In the genomic region with DNA sequence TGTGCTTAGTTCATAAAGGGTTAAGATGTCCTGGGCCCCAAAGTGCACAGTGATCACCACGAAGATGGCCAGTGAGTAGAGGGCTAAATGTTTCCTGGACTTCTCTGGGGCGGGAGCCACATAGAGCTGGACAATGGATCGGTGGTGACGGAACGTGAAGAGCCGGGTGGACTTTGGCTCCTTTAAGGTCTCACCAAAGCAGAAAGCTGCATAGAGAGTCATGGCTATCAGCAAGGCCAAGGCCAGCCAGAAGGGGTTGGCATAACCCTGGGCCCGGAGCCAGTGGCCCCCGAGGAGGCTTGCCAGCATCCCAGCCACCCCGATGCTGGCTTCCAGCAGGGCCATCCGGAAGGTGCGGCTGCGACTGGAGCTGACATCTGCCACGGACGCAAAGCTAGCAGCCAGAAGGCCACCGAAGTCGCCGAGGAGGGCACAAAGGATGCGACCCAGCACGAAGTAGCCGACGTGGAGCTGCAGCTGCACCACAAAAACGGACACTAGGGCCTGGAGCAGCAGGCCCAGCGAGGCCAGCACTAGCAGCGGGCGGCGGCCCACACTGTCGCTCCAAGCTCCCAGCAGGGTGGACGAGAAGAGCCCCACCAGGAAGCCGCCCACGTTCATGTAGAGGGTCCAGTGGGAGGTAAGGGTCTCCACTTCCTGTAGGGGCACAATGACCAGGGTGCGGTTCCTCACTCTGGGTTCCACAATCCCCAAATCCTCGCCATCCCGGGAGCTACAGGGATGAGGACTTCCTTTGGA, we compare ENCODE assay signal across 6 cellular contexts. TPM values are rescaled to one million over a fixed set of nuclear protein-coding genes. Genes with fewer than 3 reads are reported as not detected.
DNase-seq lines count a peak whose midpoint lies in the region; ATAC-seq and TF ChIP-seq lines count a peak whose summit lies in the region.

No MANE protein-coding gene starts in this region.

- H3K4me3 Mint-ChIP-seq in CD14-positive monocyte (peak overlapping the region; percentile 81 to 88), WTC11 (peak overlapping the region; percentile 67)

- H3K9me3 ChIP-seq in right lobe of liver: no peaks in the 10 kb centered on the region

- POLR2A ChIA-PET in WTC11 (lab: Charles Lee): no interaction called here

- peak; percentile 35 for TF ChIP-seq POLR2A in right lobe of liver (IDR thresholded peaks at IDR 0.05)

- H3K9me3 Mint-ChIP-seq in CD14-positive monocyte (no peaks in the 10 kb centered on the region), WTC11 (no peaks in the 10 kb centered on the region)

- H3K4me1 Mint-ChIP-seq in CD14-positive monocyte: peaks cover 42% of the 10 kb centered on the region
- peaks cover 78% of the 10 kb centered on the region for H3K4me1 Mint-ChIP-seq in WTC11

- in situ Hi-C loops in GM13976 (cut with MboI; ENCODE audit: low sequenced_read_pairs, unreplicated experiment): no loop called here

- peaks cover 0 to 25% (median 9%) of the 10 kb centered on the region in 4 donors for H3K4me1 ChIP-seq in right lobe of liver

- CTCF ChIA-PET in WTC11 (lab: Charles Lee): interaction anchor here (0.8 to 3.7 kb wide), 12 partner anchors 8 to 153 kb away, joined by 3 to 32 read pairs (median 6); a partner anchor contains a TSS

- ATAC-seq in WTC11 (no peak), right lobe of liver (peak; percentile 76 to 88 (median 84)), HG03457 (IDR thresholded peaks at IDR 0.05; ENCODE audit: unreplicated experiment) (no peak)

- H3K27ac ChIP-seq in right lobe of liver: peak overlapping the region; percentile 19 to 81 (median 37)

- DNase-seq in CD14-positive monocyte (ENCODE audit: low spot score): no peak
- no peak for DNase-seq in WTC11 (ENCODE audit: low spot score)
- DNase-seq in right lobe of liver: peak; percentile 80 to 94 (median 88)
- DNase-seq in GM13976 (ENCODE audit: low spot score): no peak
- no peak for DNase-seq in NOMO-1 (lab: John Stamatoyannopoulos, UW; ENCODE audit: unreplicated experiment in 2 of 2)

- peaks cover 0 to 8% (median 2%) of the 10 kb centered on the region in 3 donors for H3K27me3 Mint-ChIP-seq in CD14-positive monocyte (ENCODE audit: low read depth in 3 of 3)
- H3K27me3 Mint-ChIP-seq in WTC11 (ENCODE audit: low read depth): peaks cover 35% of the 10 kb centered on the region

- no peak for TF ChIP-seq CTCF in CD14-positive monocyte (IDR thresholded peaks at IDR 0.05)
- TF ChIP-seq CTCF in WTC11 (IDR thresholded peaks at IDR 0.05): no peak
- no peak for TF ChIP-seq CTCF in right lobe of liver (IDR thresholded peaks at IDR 0.05)
- no peak for TF ChIP-seq CTCF in GM13976 (IDR thresholded peaks at IDR 0.05; ENCODE audit: borderline replicate concordance, control extremely low read depth, extremely low read depth, insufficient read depth, missing control alignments)

- peaks cover 6 to 19% of the 10 kb centered on the region in 2 donors for H3K36me3 Mint-ChIP-seq in CD14-positive monocyte
- no peaks in the 10 kb centered on the region for H3K36me3 Mint-ChIP-seq in WTC11

- peak overlapping the region; percentile 83 to 94 (median 93) for H3K4me3 ChIP-seq in right lobe of liver

- intact Hi-C loops in CD14-positive monocyte (cut with micrococcal nuclease) (no loop called here), right lobe of liver (cut with DNase I) (no loop called here)

- WGBS in right lobe of liver (ENCODE audit: insufficient coverage, low coverage, low lambda C conversion rate, missing lambda C conversion rate): 45% methylated on average over 10 of the region's 33 CpGs

- H3K27ac Mint-ChIP-seq in CD14-positive monocyte (peak overlapping the region in 1 of 7 donors; percentile 33), WTC11 (no peak overlapping the region)

- no peaks in the 10 kb centered on the region for H3K27me3 ChIP-seq in right lobe of liver

- peaks cover 0 to 35% (median 10%) of the 10 kb centered on the region in 4 donors for H3K36me3 ChIP-seq in right lobe of liver

TF ChIP-seq in WTC11, 78 proteins besides CTCF, POLR2A, EP300 and RAD21 (continues in another document):
- TF ChIP-seq GABPB1 (CRISPR knock-in tag; IDR thresholded peaks at IDR 0.05): no peak; the same call in 1 of the 2 replicates
- TF ChIP-seq SMAD4 (CRISPR knock-in tag; IDR thresholded peaks at IDR 0.05): no peak
- TF ChIP-seq NFYB (CRISPR knock-in tag; conservative IDR thresholded peaks at IDR 0.05; ENCODE audit: low read depth): no peak
- TF ChIP-seq, protein P1, sequence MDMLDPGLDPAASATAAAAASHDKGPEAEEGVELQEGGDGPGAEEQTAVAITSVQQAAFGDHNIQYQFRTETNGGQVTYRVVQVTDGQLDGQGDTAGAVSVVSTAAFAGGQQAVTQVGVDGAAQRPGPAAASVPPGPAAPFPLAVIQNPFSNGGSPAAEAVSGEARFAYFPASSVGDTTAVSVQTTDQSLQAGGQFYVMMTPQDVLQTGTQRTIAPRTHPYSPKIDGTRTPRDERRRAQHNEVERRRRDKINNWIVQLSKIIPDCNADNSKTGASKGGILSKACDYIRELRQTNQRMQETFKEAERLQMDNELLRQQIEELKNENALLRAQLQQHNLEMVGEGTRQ (CRISPR knock-in tag; IDR thresholded peaks at IDR 0.05): no peak
- TF ChIP-seq, protein P2, sequence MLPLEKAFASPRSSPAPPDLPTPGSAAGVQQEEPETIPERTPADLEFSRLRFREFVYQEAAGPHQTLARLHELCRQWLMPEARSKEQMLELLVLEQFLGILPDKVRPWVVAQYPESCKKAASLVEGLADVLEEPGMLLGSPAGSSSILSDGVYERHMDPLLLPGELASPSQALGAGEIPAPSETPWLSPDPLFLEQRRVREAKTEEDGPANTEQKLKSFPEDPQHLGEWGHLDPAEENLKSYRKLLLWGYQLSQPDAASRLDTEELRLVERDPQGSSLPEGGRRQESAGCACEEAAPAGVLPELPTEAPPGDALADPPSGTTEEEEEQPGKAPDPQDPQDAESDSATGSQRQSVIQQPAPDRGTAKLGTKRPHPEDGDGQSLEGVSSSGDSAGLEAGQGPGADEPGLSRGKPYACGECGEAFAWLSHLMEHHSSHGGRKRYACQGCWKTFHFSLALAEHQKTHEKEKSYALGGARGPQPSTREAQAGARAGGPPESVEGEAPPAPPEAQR (CRISPR knock-in tag; IDR thresholded peaks at IDR 0.05): no peak
- TF ChIP-seq ATF1 (CRISPR knock-in tag; IDR thresholded peaks at IDR 0.05): no peak
- TF ChIP-seq, protein P3, sequence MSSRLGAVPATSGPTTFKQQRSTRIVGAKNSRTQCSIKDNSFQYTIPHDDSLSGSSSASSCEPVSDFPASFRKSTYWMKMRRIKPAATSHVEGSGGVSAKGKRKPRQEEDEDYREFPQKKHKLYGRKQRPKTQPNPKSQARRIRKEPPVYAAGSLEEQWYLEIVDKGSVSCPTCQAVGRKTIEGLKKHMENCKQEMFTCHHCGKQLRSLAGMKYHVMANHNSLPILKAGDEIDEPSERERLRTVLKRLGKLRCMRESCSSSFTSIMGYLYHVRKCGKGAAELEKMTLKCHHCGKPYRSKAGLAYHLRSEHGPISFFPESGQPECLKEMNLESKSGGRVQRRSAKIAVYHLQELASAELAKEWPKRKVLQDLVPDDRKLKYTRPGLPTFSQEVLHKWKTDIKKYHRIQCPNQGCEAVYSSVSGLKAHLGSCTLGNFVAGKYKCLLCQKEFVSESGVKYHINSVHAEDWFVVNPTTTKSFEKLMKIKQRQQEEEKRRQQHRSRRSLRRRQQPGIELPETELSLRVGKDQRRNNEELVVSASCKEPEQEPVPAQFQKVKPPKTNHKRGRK (CRISPR knock-in tag; IDR thresholded peaks at IDR 0.05; ENCODE audit: borderline replicate concordance): no peak
- no peak for TF ChIP-seq ZNF219 (CRISPR knock-in tag; IDR thresholded peaks at IDR 0.05; ENCODE audit: borderline replicate concordance)
- no peak for TF ChIP-seq ZNF416 (CRISPR knock-in tag; IDR thresholded peaks at IDR 0.05)
- TF ChIP-seq, protein P4, sequence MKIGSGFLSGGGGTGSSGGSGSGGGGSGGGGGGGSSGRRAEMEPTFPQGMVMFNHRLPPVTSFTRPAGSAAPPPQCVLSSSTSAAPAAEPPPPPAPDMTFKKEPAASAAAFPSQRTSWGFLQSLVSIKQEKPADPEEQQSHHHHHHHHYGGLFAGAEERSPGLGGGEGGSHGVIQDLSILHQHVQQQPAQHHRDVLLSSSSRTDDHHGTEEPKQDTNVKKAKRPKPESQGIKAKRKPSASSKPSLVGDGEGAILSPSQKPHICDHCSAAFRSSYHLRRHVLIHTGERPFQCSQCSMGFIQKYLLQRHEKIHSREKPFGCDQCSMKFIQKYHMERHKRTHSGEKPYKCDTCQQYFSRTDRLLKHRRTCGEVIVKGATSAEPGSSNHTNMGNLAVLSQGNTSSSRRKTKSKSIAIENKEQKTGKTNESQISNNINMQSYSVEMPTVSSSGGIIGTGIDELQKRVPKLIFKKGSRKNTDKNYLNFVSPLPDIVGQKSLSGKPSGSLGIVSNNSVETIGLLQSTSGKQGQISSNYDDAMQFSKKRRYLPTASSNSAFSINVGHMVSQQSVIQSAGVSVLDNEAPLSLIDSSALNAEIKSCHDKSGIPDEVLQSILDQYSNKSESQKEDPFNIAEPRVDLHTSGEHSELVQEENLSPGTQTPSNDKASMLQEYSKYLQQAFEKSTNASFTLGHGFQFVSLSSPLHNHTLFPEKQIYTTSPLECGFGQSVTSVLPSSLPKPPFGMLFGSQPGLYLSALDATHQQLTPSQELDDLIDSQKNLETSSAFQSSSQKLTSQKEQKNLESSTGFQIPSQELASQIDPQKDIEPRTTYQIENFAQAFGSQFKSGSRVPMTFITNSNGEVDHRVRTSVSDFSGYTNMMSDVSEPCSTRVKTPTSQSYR (CRISPR knock-in tag; IDR thresholded peaks at IDR 0.05): no peak
- TF ChIP-seq KAT7 (CRISPR knock-in tag; IDR thresholded peaks at IDR 0.05; ENCODE audit: borderline replicate concordance): no peak
- TF ChIP-seq SMAD3 (CRISPR knock-in tag; IDR thresholded peaks at IDR 0.05; ENCODE audit: borderline replicate concordance): no peak

RNA-seq across cellular contexts. Expression of a gene that starts 1.0 kb away (rescaled TPM):
- polyA plus RNA-seq in CD14-positive monocyte: 1 to 10 TPM; 1.5 to 1.7 TPM
- total RNA-seq in WTC11 (2021) (5.7 to 6.7 TPM (median 6.6 TPM) in 3 replicates), right lobe of liver (10 to 100 TPM; 22.1 to 44.6 (median 32.1) TPM)

RNA-seq across cellular contexts. Expression of a gene that starts 33.5 kb away (rescaled TPM):
- polyA plus RNA-seq in CD14-positive monocyte: under 1 TPM; 0.78 to 0.90 TPM
- total RNA-seq in WTC11 (2021): 3.8 to 4.7 TPM (median 4.7 TPM) in 3 replicates
- 1 to 10 TPM; 2.8 to 5.1 (median 3.9) TPM for total RNA-seq in right lobe of liver

RNA-seq across cellular contexts. Expression of a gene that starts 34.9 kb away (rescaled TPM):
- not detected for polyA plus RNA-seq in CD14-positive monocyte
- total RNA-seq in WTC11 (2021) (0.82 to 1.6 TPM (median 1.3 TPM) in 3 replicates), right lobe of liver (1,000 to 10,000 TPM; 2,747 to 3,771 (median 3,031) TPM)

RNA-seq across cellular contexts. Expression of a gene that starts 40.0 kb away (rescaled TPM):
- not detected for polyA plus RNA-seq in CD14-positive monocyte
- total RNA-seq in WTC11 (2021) (not detected in 3 replicates), right lobe of liver (not detected)

RNA-seq across cellular contexts. Expression of a gene that starts 47.7 kb away (rescaled TPM):
- 10 to 100 TPM; 72.4 to 76.9 TPM for polyA plus RNA-seq in CD14-positive monocyte
- 79.2 to 85.4 TPM (median 79.7 TPM) in 3 replicates for total RNA-seq in WTC11 (2021)
- total RNA-seq in right lobe of liver: 100 to 1,000 TPM in 5 of 6 experiments, 10 to 100 TPM in 1; 92.5 to 156 (median 130) TPM

Comparison
In these comparisons a context has a peak if more than half of its experiments do, and no peak if none do; other contexts are left out.
1. DNase-seq: peak in right lobe of liver (3 of 3); none in CD14-positive monocyte (single experiment), WTC11 (single experiment), GM13976 (single experiment) and NOMO-1 (0 of 2).
2. ATAC-seq: peak in right lobe of liver (4 of 4); none in WTC11 (single experiment) and HG03457 (single experiment).
3. RNA of a gene that starts 34.9 kb away (total RNA-seq): 2,747 to 3,771 TPM in right lobe of liver; 0.82 to 1.6 TPM in WTC11; every median in the first group is over 1,000 times any median in the second.